In the genomic region with DNA sequence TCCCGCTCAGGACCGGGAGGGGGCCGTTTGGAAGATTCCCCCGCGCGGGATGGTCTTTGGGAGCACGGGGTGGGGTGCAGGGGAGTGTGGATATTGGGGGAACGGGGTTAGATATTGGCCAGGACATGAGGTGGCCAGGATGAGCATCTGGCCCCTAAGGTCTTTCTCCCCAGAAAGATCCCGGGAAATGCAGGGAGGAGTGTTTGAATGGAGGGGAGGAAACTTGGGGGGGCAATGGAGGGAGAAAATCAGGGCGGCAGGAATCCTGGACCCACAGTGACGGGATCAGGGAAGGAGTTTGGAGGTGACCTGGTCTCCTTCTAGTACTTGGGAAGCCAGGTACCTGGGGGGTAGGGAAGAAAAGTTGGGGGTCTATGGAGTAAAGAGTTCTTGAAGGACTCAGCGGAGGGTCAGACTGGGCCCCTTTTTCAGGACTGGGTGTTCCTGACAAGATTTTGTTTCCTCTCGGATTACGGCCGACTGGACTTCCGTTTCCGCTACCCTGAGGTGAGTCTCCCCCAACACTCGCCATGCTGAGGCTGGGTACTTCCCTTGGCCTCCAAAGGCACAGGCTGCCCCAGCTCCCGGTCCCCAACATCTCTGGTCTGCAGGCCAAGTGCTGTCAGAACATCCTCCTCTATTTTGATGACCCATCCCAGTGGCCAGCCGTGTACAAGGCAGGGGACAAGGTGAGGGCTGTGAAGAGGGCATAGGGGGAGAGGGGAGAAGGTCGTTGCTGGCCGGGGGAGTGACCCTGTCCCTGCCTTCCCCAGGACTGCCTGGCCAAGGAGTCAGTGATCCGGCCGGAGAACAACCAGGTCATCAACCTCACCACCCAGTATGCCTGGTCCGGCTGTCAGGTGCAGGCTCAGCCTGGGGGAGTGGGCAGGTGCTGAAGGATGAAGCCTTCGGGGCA, we compare ENCODE assay signal across 11 cellular contexts. TPM values are rescaled to one million over a fixed set of nuclear protein-coding genes. Genes with fewer than 3 reads are reported as not detected.
A peak's percentile ranks its signal among the peaks of the same experiment; 100 is the strongest.
DNase-seq lines count a peak whose midpoint lies in the region; ATAC-seq and TF ChIP-seq lines count a peak whose summit lies in the region.
"Had no signal": no experiment of that assay in that cellular context is flagged by ENCODE, and none has a peak within 500 bp of the region (broad histone marks: within the 10 kb centered on the region; RNA-seq: fewer than 3 reads in every experiment).

No MANE protein-coding gene starts in this region.

- no peaks in the 10 kb centered on the region for H4K20me1 ChIP-seq in hepatocyte (ENCODE audit: insufficient read depth, poor library complexity, severe bottlenecking)

- TF ChIP-seq CTCF in WERI-Rb-1 (IDR thresholded peaks at IDR 0.05; ENCODE audit: low read depth, low read length) (no peak), hepatocyte (IDR thresholded peaks at IDR 0.05; ENCODE audit: poor library complexity) (no peak), GM13976 (IDR thresholded peaks at IDR 0.05; ENCODE audit: borderline replicate concordance, control extremely low read depth, extremely low read depth, insufficient read depth, missing control alignments) (no peak)

- H3K27me3 ChIP-seq in WERI-Rb-1 (ENCODE audit: insufficient read depth, low read depth, severe bottlenecking) = no peaks in the 10 kb centered on the region
- H3K27me3 ChIP-seq in hepatocyte = peaks cover 24% of the 10 kb centered on the region

- 41% methylated on average over 26 of the region's 26 CpGs for WGBS in hepatocyte (ENCODE audit: low lambda C conversion rate, missing lambda C conversion rate)

- no peak for ATAC-seq in activated T-cell treated with anti-CD3 and anti-CD28 coated beads, Interleukin-2, amount 50 U/mL, for 4 hours
- ATAC-seq in stimulated activated naive B cell treated with anti-CD40 and anti-IgM and Interleukin-4, amounts not matched to agents 10 μg/mL and 1 μg/mL and 100 μg/mL, for 72 hours (replicated peaks) = no peak

- H2AFZ ChIP-seq in hepatocyte = no peak overlapping the region

- no peak overlapping the region for H3K27ac Mint-ChIP-seq in stimulated activated naive B cell treated with anti-CD40 and anti-IgM and Interleukin-4, amounts not matched to agents 10 μg/mL and 1 μg/mL and 100 μg/mL, for 72 hours

- no peaks in the 10 kb centered on the region for H3K36me3 Mint-ChIP-seq in activated T-cell treated with anti-CD3 and anti-CD28 coated beads, Interleukin-2, amount 50 U/mL, for 4 hours (ENCODE audit: insufficient read depth)
- no peaks in the 10 kb centered on the region for H3K36me3 Mint-ChIP-seq in stimulated activated naive B cell treated with anti-CD40 and anti-IgM and Interleukin-4, amounts not matched to agents 10 μg/mL and 1 μg/mL and 100 μg/mL, for 72 hours

- H3K4me3 Mint-ChIP-seq in activated T-cell treated with anti-CD3 and anti-CD28 coated beads, Interleukin-2, amount 50 U/mL, for 4 hours = peak overlapping the region; percentile 48
- peak overlapping the region; percentile 33 to 83 for H3K4me3 Mint-ChIP-seq in stimulated activated naive B cell treated with anti-CD40 and anti-IgM and Interleukin-4, amounts not matched to agents 10 μg/mL and 1 μg/mL and 100 μg/mL, for 72 hours

- H3K4me1 ChIP-seq in hepatocyte (ENCODE audit: insufficient read depth) = no peaks in the 10 kb centered on the region

- peaks cover 16% of the 10 kb centered on the region for H3K4me1 Mint-ChIP-seq in activated T-cell treated with anti-CD3 and anti-CD28 coated beads, Interleukin-2, amount 50 U/mL, for 4 hours (ENCODE audit: low read depth)
- H3K4me1 Mint-ChIP-seq in stimulated activated naive B cell treated with anti-CD40 and anti-IgM and Interleukin-4, amounts not matched to agents 10 μg/mL and 1 μg/mL and 100 μg/mL, for 72 hours = peaks cover 13 to 32% of the 10 kb centered on the region in 2 donors

- peak overlapping the region; percentile 84 for H3K4me3 ChIP-seq in WERI-Rb-1 (ENCODE audit: low read depth, low read length)
- no peak overlapping the region for H3K4me3 ChIP-seq in hepatocyte

- peaks cover 42% of the 10 kb centered on the region for H3K27me3 Mint-ChIP-seq in activated T-cell treated with anti-CD3 and anti-CD28 coated beads, Interleukin-2, amount 50 U/mL, for 4 hours (ENCODE audit: low read depth)
- peaks cover 45 to 64% of the 10 kb centered on the region in 2 donors for H3K27me3 Mint-ChIP-seq in stimulated activated naive B cell treated with anti-CD40 and anti-IgM and Interleukin-4, amounts not matched to agents 10 μg/mL and 1 μg/mL and 100 μg/mL, for 72 hours

- H3K36me3 ChIP-seq in WERI-Rb-1 (peaks cover 4% of the 10 kb centered on the region), hepatocyte (replicated peaks; ENCODE audit: insufficient read depth, low read depth) (no peaks in the 10 kb centered on the region)
- H3K36me3 ChIP-seq: SJSA1 had no signal

- no peaks in the 10 kb centered on the region for H3K9me3 ChIP-seq in WERI-Rb-1 (ENCODE audit: severe bottlenecking)
- no peaks in the 10 kb centered on the region for H3K9me3 ChIP-seq in hepatocyte (ENCODE audit: low read depth)

- no peaks in the 10 kb centered on the region for H3K79me2 ChIP-seq in hepatocyte

- peak overlapping the region; percentile 96 for H3K4me2 ChIP-seq in hepatocyte

- no peak for DNase-seq in activated T-cell treated with anti-CD3 and anti-CD28 coated beads, Interleukin-2, amount 50 U/mL, for 4 hours
- DNase-seq in activated T-cell treated with anti-CD3 and anti-CD28 coated beads for 4 hours = no peak
- DNase-seq in WERI-Rb-1 = no peak
- no peak for DNase-seq in hepatocyte (ENCODE audit: low spot score)
- DNase-seq in stimulated activated naive B cell treated with anti-CD40 and anti-IgM and Interleukin-4, amounts not matched to agents 10 μg/mL and 1 μg/mL and 100 μg/mL, for 72 hours = no peak
- no peak for DNase-seq in globus pallidus (ENCODE audit: low spot score)
- DNase-seq in GM13976 (ENCODE audit: low spot score) = no peak
- DNase-seq in DMS114 treated with DMSO at 0.1 percent for 48 hours (lab: John Stamatoyannopoulos, UW; ENCODE audit: unreplicated experiment) = no peak
- DNase-seq: effector memory CD4-positive, alpha-beta T cell had no signal

- H3K9me2 ChIP-seq in hepatocyte (replicated peaks; ENCODE audit: insufficient read depth) = no peaks in the 10 kb centered on the region

- peak overlapping the region; percentile 67 for H3K27ac ChIP-seq in WERI-Rb-1
- no peak overlapping the region for H3K27ac ChIP-seq in hepatocyte
- H3K27ac ChIP-seq: SJSA1 had no signal

- in situ Hi-C loops in GM13976 (cut with MboI; ENCODE audit: low sequenced_read_pairs, unreplicated experiment) = no loop called here

- H3K9me3 Mint-ChIP-seq in activated T-cell treated with anti-CD3 and anti-CD28 coated beads, Interleukin-2, amount 50 U/mL, for 4 hours = no peaks in the 10 kb centered on the region
- no peaks in the 10 kb centered on the region for H3K9me3 Mint-ChIP-seq in stimulated activated naive B cell treated with anti-CD40 and anti-IgM and Interleukin-4, amounts not matched to agents 10 μg/mL and 1 μg/mL and 100 μg/mL, for 72 hours

RNA-seq across cellular contexts. Expression of gene TMEM145, which starts 1.0 kb away (rescaled TPM):
- not detected for total RNA-seq in activated T-cell treated with anti-CD3 and anti-CD28 coated beads, Interleukin-2, amount 50 U/mL, for 4 hours
- 0.40 TPM in 1 of 2 replicates, not detected in the other for total RNA-seq in hepatocyte
- 0.58 TPM in 1 of 2 replicates, not detected in the other for polyA plus RNA-seq in hepatocyte
- total RNA-seq: SJSA1 had no signal
- polyA plus RNA-seq: keratinocyte had no signal

RNA-seq across cellular contexts. Expression of gene MEGF8, which starts 11.3 kb away (rescaled TPM):
- total RNA-seq in activated T-cell treated with anti-CD3 and anti-CD28 coated beads, Interleukin-2, amount 50 U/mL, for 4 hours = 1 to 10 TPM; 6.9 to 7.6 (median 6.9) TPM
- 11.0 and 19.2 TPM in 2 replicates for total RNA-seq in hepatocyte
- 7.6 and 8.3 TPM in 2 replicates for polyA plus RNA-seq in hepatocyte

RNA-seq across cellular contexts. Expression of gene PAFAH1B3, which starts 11.7 kb away (rescaled TPM):
- total RNA-seq in activated T-cell treated with anti-CD3 and anti-CD28 coated beads, Interleukin-2, amount 50 U/mL, for 4 hours = 10 to 100 TPM; 55.2 to 67.8 (median 60.0) TPM
- 46.1 and 70.6 TPM in 2 replicates for total RNA-seq in hepatocyte
- polyA plus RNA-seq in hepatocyte = 98.6 and 116 TPM in 2 replicates

RNA-seq across cellular contexts. Expression of gene PRR19, which starts 12.2 kb away (rescaled TPM):
- 1 to 10 TPM in 2 of 3 donors, under 1 TPM in 1; 0.58 to 1.5 (median 1.3) TPM for total RNA-seq in activated T-cell treated with anti-CD3 and anti-CD28 coated beads, Interleukin-2, amount 50 U/mL, for 4 hours
- total RNA-seq in hepatocyte = 0.24 and 2.2 TPM in 2 replicates
- 1.9 and 3.0 TPM in 2 replicates for polyA plus RNA-seq in hepatocyte

RNA-seq across cellular contexts. Expression of gene CIC, which starts 45.0 kb away (rescaled TPM):
- 10 to 100 TPM; 54.9 to 67.3 (median 64.1) TPM for total RNA-seq in activated T-cell treated with anti-CD3 and anti-CD28 coated beads, Interleukin-2, amount 50 U/mL, for 4 hours
- total RNA-seq in hepatocyte = 14.3 and 17.4 TPM in 2 replicates
- 19.3 and 23.2 TPM in 2 replicates for polyA plus RNA-seq in hepatocyte
